7 cellular contexts compared by ENCODE assay signal in the genomic region with DNA sequence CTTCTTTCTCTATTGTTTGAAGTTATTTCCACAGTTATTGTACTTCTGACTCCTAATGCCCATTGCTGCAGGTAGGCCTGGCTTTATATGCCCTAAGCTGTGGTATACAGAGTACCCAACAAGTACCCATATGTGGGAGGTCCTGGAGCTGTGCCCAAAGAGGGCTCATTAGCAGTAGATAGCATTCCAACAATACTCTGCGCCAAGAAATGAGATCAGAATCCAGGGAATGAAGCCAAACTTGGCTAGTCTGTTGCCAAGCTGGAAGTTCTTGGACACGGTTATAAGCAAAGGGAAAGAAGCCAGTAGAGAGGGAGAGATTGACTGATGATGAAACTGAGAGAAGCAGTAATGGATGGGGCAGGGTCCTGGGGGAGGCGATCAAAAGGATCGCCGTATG. TPM values are rescaled to one million over a fixed set of nuclear protein-coding genes. Genes with fewer than 3 reads are reported as not detected.
DNase-seq lines count a peak whose midpoint lies in the region; ATAC-seq, FAIRE-seq and TF ChIP-seq lines count a peak whose summit lies in the region.

No MANE protein-coding gene starts in this region.

- H3K4me3 Mint-ChIP-seq in activated T-helper 2 cell treated with anti-CD3 and anti-CD28 coated beads, Interferon-gamma antibody, Interleukin-2, Interleukin-4, amounts not matched to agents 10 μg/mL and 5 μg/mL and 100 μg/mL, durations not matched to agents 14 hours and 24 hours and 36 hours (ENCODE audit: low read depth): no peak overlapping the region
- no peak overlapping the region for H3K4me3 Mint-ChIP-seq in osteocyte (ENCODE audit: unreplicated experiment)

- no peaks in the 10 kb centered on the region for H3K79me2 ChIP-seq in mammary epithelial cell (ENCODE audit: insufficient read depth, low read length)

- H3K9me3 ChIP-seq in mammary epithelial cell (replicated peaks; ENCODE audit: insufficient read depth, low read length): no peaks in the 10 kb centered on the region
- H3K9me3 ChIP-seq in kidney (ENCODE audit: control insufficient read depth in 1 of 2, low read length in 2 of 2): peaks cover 2 to 8% of the 10 kb centered on the region in 2 donors
- H3K9me3 ChIP-seq in upper lobe of right lung: no peaks in the 10 kb centered on the region

- CTCF ChIA-PET in mammary epithelial cell (lab: Charles Lee; ENCODE audit: low non-redundant PET): no interaction called here

- H3K4me1 Mint-ChIP-seq in activated T-helper 2 cell treated with anti-CD3 and anti-CD28 coated beads, Interferon-gamma antibody, Interleukin-2, Interleukin-4, amounts not matched to agents 10 μg/mL and 5 μg/mL and 100 μg/mL, durations not matched to agents 14 hours and 24 hours and 36 hours (ENCODE audit: low read depth): no peaks in the 10 kb centered on the region
- H3K4me1 Mint-ChIP-seq in osteocyte (ENCODE audit: unreplicated experiment): no peaks in the 10 kb centered on the region

- H3K36me3 ChIP-seq in mammary epithelial cell (ENCODE audit: insufficient read depth, low read length) (no peaks in the 10 kb centered on the region), kidney (ENCODE audit: control insufficient read depth in 1 of 2, insufficient read depth in 2 of 2, low read length in 2 of 2) (no peaks in the 10 kb centered on the region), upper lobe of right lung (no peaks in the 10 kb centered on the region)

- BruUV-seq in mammary epithelial cell (replicated peaks; lab: Mats Ljungman, UMichigan): no TSS peak

- DNase-seq in mammary epithelial cell (peak; percentile 52), kidney (no peak), upper lobe of right lung (peak; percentile 73), osteocyte (ENCODE audit: extremely low spot score, unreplicated experiment) (no peak)
- DNase-seq in activated T-helper 2 cell treated with anti-CD3 and anti-CD28 coated beads, Interferon-gamma antibody, Interleukin-2, Interleukin-4, amounts not matched to agents 10 μg/mL and 5 μg/mL and 100 μg/mL, durations not matched to agents 14 hours and 24 hours and 36 hours (ENCODE audit: low spot score): no peak

- H3K27me3 ChIP-seq in mammary epithelial cell (ENCODE audit: insufficient read depth, low read length) (no peaks in the 10 kb centered on the region), upper lobe of right lung (no peaks in the 10 kb centered on the region)

- H2AFZ ChIP-seq in mammary epithelial cell (ENCODE audit: low read depth, low read length): peak overlapping the region; percentile 18

- peak; percentile 3; the same call in 1 of the 2 replicates for TF ChIP-seq RAD21 in Ishikawa (IDR thresholded peaks at IDR 0.05; ENCODE audit: low read depth)

- H3K36me3 Mint-ChIP-seq in activated T-helper 2 cell treated with anti-CD3 and anti-CD28 coated beads, Interferon-gamma antibody, Interleukin-2, Interleukin-4, amounts not matched to agents 10 μg/mL and 5 μg/mL and 100 μg/mL, durations not matched to agents 14 hours and 24 hours and 36 hours (ENCODE audit: low read depth): no peaks in the 10 kb centered on the region
- H3K36me3 Mint-ChIP-seq in osteocyte (ENCODE audit: unreplicated experiment): no peaks in the 10 kb centered on the region

- no peaks in the 10 kb centered on the region for H4K20me1 ChIP-seq in mammary epithelial cell (ENCODE audit: insufficient read depth, low read length)

- peaks cover 3% of the 10 kb centered on the region for H3K27me3 Mint-ChIP-seq in activated T-helper 2 cell treated with anti-CD3 and anti-CD28 coated beads, Interferon-gamma antibody, Interleukin-2, Interleukin-4, amounts not matched to agents 10 μg/mL and 5 μg/mL and 100 μg/mL, durations not matched to agents 14 hours and 24 hours and 36 hours (ENCODE audit: low read depth)
- H3K27me3 Mint-ChIP-seq in osteocyte (ENCODE audit: unreplicated experiment): no peaks in the 10 kb centered on the region

- in situ Hi-C loops in mammary epithelial cell (cut with MboI; ENCODE audit: low sequenced_read_pairs in 2 of 2): no loop called here

- H3K27ac ChIP-seq in mammary epithelial cell (ENCODE audit: insufficient read depth, low read depth, low read length) (no peak overlapping the region), kidney (ENCODE audit: low read depth in 2 of 2, low read length in 2 of 2) (no peak overlapping the region), upper lobe of right lung (no peak overlapping the region)

- TF ChIP-seq CTCF in mammary epithelial cell (conservative IDR thresholded peaks at IDR 0.05 in 1 of 2, IDR thresholded peaks at IDR 0.05 in 1 of 2; ENCODE audit: extremely low read depth in 1 of 2, insufficient read depth in 1 of 2, low read depth in 1 of 2, low read length in 2 of 2) (no peak), kidney (IDR thresholded peaks at IDR 0.05; ENCODE audit: borderline replicate concordance, extremely low read depth, insufficient read depth) (no peak), upper lobe of right lung (IDR thresholded peaks at IDR 0.05) (no peak), osteocyte (IDR thresholded peaks at IDR 0.05) (no peak)

- H3K4me1 ChIP-seq in mammary epithelial cell (ENCODE audit: insufficient read depth, low read length): no peaks in the 10 kb centered on the region
- peaks cover 0 to 2% of the 10 kb centered on the region in 2 donors for H3K4me1 ChIP-seq in kidney (ENCODE audit: control insufficient read depth in 1 of 2, insufficient read depth in 1 of 2, low read depth in 1 of 2, low read length in 2 of 2)
- H3K4me1 ChIP-seq in upper lobe of right lung: no peaks in the 10 kb centered on the region

- H3K4me2 ChIP-seq in mammary epithelial cell (ENCODE audit: insufficient read depth, low read depth, low read length): peak overlapping the region; percentile 33

- intact Hi-C loops in mammary epithelial cell (cut with micrococcal nuclease): no loop called here
- intact Hi-C loops in kidney (cut with DNase I): no loop called here
- intact Hi-C loops in upper lobe of right lung (cut with DNase I): no loop called here
- intact Hi-C loops in activated T-helper 2 cell treated with anti-CD3 and anti-CD28 coated beads, Interferon-gamma antibody, Interleukin-2, Interleukin-4, amounts not matched to agents 10 μg/mL and 5 μg/mL and 100 μg/mL, durations not matched to agents 14 hours and 24 hours and 36 hours (cut with micrococcal nuclease): no loop called here

- dilution Hi-C loops in mammary epithelial cell (cut with HindIII; ENCODE audit: low sequenced_read_pairs): loop anchor here (25.0 kb wide), 1 partner anchor 984 kb away; no protein-coding TSS in a partner anchor

- WGBS in mammary epithelial cell (ENCODE audit: low coverage, missing lambda C conversion rate): 6% methylated on average over 2 of the region's 5 CpGs

- H3K4me3 ChIP-seq in mammary epithelial cell (replicated peaks in 1 of 3; ENCODE audit: insufficient read depth in 1 of 3, low read depth in 2 of 3, low read length in 3 of 3) (no peak overlapping the region), kidney (ENCODE audit: low read length in 2 of 2) (no peak overlapping the region), upper lobe of right lung (no peak overlapping the region)

- peak; percentile 27 for FAIRE-seq in kidney (lab: Jason Lieb, UNC)

- TF ChIP-seq EP300 in Ishikawa (IDR thresholded peaks at IDR 0.05; ENCODE audit: borderline replicate concordance): peak; percentile 81; the same call in 1 of the 2 replicates

- peaks cover 4% of the 10 kb centered on the region for H3K9me3 Mint-ChIP-seq in activated T-helper 2 cell treated with anti-CD3 and anti-CD28 coated beads, Interferon-gamma antibody, Interleukin-2, Interleukin-4, amounts not matched to agents 10 μg/mL and 5 μg/mL and 100 μg/mL, durations not matched to agents 14 hours and 24 hours and 36 hours
- H3K9me3 Mint-ChIP-seq in osteocyte (ENCODE audit: unreplicated experiment): peaks cover 10% of the 10 kb centered on the region

- no peak overlapping the region for H3K27ac Mint-ChIP-seq in activated T-helper 2 cell treated with anti-CD3 and anti-CD28 coated beads, Interferon-gamma antibody, Interleukin-2, Interleukin-4, amounts not matched to agents 10 μg/mL and 5 μg/mL and 100 μg/mL, durations not matched to agents 14 hours and 24 hours and 36 hours
- no peak overlapping the region for H3K27ac Mint-ChIP-seq in osteocyte (ENCODE audit: unreplicated experiment)

- ATAC-seq in upper lobe of right lung (peak; percentile 89), HG03196 (IDR thresholded peaks at IDR 0.05; ENCODE audit: unreplicated experiment) (no peak)

- H3K9ac ChIP-seq in mammary epithelial cell (ENCODE audit: insufficient read depth, low read length): no peak overlapping the region
- H3K9ac ChIP-seq in kidney (ENCODE audit: low read length in 2 of 2): no peak overlapping the region

TF ChIP-seq in Ishikawa, 13 proteins besides CTCF, POLR2A, EP300 and RAD21:
- TF ChIP-seq NFIC (IDR thresholded peaks at IDR 0.05): peak; percentile 100
- peak; percentile 55 for TF ChIP-seq CEBPB (IDR thresholded peaks at IDR 0.05)
- TF ChIP-seq TCF12 (IDR thresholded peaks at IDR 0.05; ENCODE audit: low read depth): peak; percentile 86
- TF ChIP-seq TEAD4 (IDR thresholded peaks at IDR 0.05): peak; percentile 96
- TF ChIP-seq EGR1 (IDR thresholded peaks at IDR 0.05): no peak
- TF ChIP-seq FOXM1 (IDR thresholded peaks at IDR 0.05; ENCODE audit: borderline replicate concordance, low read depth): no peak; the same call in 1 of the 2 replicates

RNA-seq across cellular contexts. Expression of a gene that starts 29.7 kb away (rescaled TPM):
- 10 to 100 TPM; 24.5 to 25.5 TPM for total RNA-seq in mammary epithelial cell
- polyA plus RNA-seq in mammary epithelial cell: 7.0 TPM
- polyA minus RNA-seq in mammary epithelial cell: 7.2 TPM
- total RNA-seq in kidney: 8.6 TPM
- polyA plus RNA-seq in kidney (ENCODE audit: insufficient read depth, low read depth, low replicate concordance): 3.5 TPM
- 0.84 TPM for total RNA-seq in upper lobe of right lung
- total RNA-seq in activated T-helper 2 cell treated with anti-CD3 and anti-CD28 coated beads, Interferon-gamma antibody, Interleukin-2, Interleukin-4, amounts not matched to agents 10 μg/mL and 5 μg/mL and 100 μg/mL, durations not matched to agents 14 hours and 24 hours and 36 hours: 1.9 and 2.1 TPM in 2 replicates
- 2.7 and 3.6 TPM in 2 replicates for total RNA-seq in osteocyte

Comparison
In these comparisons a context has a peak if more than half of its experiments do, and no peak if none do; other contexts are left out.
1. DNase-seq: peak in mammary epithelial cell (single experiment) and upper lobe of right lung (single experiment); none in kidney (single experiment), activated T-helper 2 cell treated with anti-CD3 and anti-CD28 coated beads, Interferon-gamma antibody, Interleukin-2, Interleukin-4, amounts not matched to agents 10 μg/mL and 5 μg/mL and 100 μg/mL, durations not matched to agents 14 hours and 24 hours and 36 hours (single experiment) and osteocyte (single experiment).